In genomic region chr1:151164732-151165280, GRCh38 we compare ENCODE assay signal across 8 cellular contexts.
DNase-seq lines count a peak whose midpoint lies in the region; ATAC-seq and TF ChIP-seq lines count a peak whose summit lies in the region.

No MANE protein-coding gene starts in this region.

- ATAC-seq in DND-41 (ENCODE audit: insufficient read depth, low read depth) (no peak; the same call in 1 of the 3 replicates), GM18858 (IDR thresholded peaks at IDR 0.05; ENCODE audit: unreplicated experiment) (no peak), GM19452 (IDR thresholded peaks at IDR 0.05; ENCODE audit: unreplicated experiment) (no peak)

- no peaks in the 10 kb centered on the region for H3K27me3 ChIP-seq in DND-41 (ENCODE audit: insufficient read depth, low read length, poor library complexity)
- H3K27me3 ChIP-seq in SU-DHL-6 (ENCODE audit: low read length), result no peaks in the 10 kb centered on the region
- H3K27me3 ChIP-seq in parathyroid adenoma (ENCODE audit: control insufficient read depth, insufficient read depth, low read length), result no peaks in the 10 kb centered on the region

- no peak for TF ChIP-seq CTCF in DND-41 (IDR thresholded peaks at IDR 0.05; ENCODE audit: borderline replicate concordance, extremely low read depth, low read length, poor library complexity, severe bottlenecking)
- no peak for TF ChIP-seq CTCF in SU-DHL-6 (IDR thresholded peaks at IDR 0.05; ENCODE audit: insufficient read depth, low read length, poor library complexity, severe bottlenecking)
- no peak for TF ChIP-seq CTCF in fibroblast of pulmonary artery (IDR thresholded peaks at IDR 0.05; ENCODE audit: low read length, missing control alignments)
- no peak for TF ChIP-seq CTCF in parathyroid adenoma (IDR thresholded peaks at IDR 0.05)

- H2AFZ ChIP-seq in DND-41 (ENCODE audit: low read depth, low read length) (peak overlapping the region; percentile 91), SU-DHL-6 (ENCODE audit: low read depth, low read length, severe bottlenecking) (no peak overlapping the region), parathyroid adenoma (peak overlapping the region; percentile 82)

- no peaks in the 10 kb centered on the region for H3K9me3 ChIP-seq in DND-41 (ENCODE audit: insufficient read depth, low read length, severe bottlenecking)
- no peaks in the 10 kb centered on the region for H3K9me3 ChIP-seq in SU-DHL-6 (ENCODE audit: insufficient read depth, low read length)
- no peaks in the 10 kb centered on the region for H3K9me3 ChIP-seq in parathyroid adenoma (ENCODE audit: control insufficient read depth, low read length)

- peaks cover 38% of the 10 kb centered on the region for H3K79me2 ChIP-seq in DND-41 (ENCODE audit: insufficient read depth, low read length)
- H3K79me2 ChIP-seq in SU-DHL-6 (ENCODE audit: insufficient read depth, low read length), result peaks cover 22% of the 10 kb centered on the region
- peaks cover 3% of the 10 kb centered on the region for H3K79me2 ChIP-seq in parathyroid adenoma

- H3K4me2 ChIP-seq in DND-41 (ENCODE audit: insufficient read depth, low read length) (peak overlapping the region; percentile 96), SU-DHL-6 (ENCODE audit: low read depth, low read length, poor library complexity, severe bottlenecking) (peak overlapping the region; percentile 79), parathyroid adenoma (ENCODE audit: low read length) (peak overlapping the region; percentile 92)

- H3F3A ChIP-seq in SU-DHL-6 (ENCODE audit: insufficient read depth), result 0 out of 2 replicates have a peak, but pooled peaks cover 5% of the 10 kb centered on the region

- no peak for DNase-seq in DND-41
- DNase-seq in fibroblast of pulmonary artery (ENCODE audit: low read depth), result peak; percentile 58
- DNase-seq in SHP77 treated with DMSO at 0.1 percent for 48 hours (lab: John Stamatoyannopoulos, UW), result no peak
- DNase-seq in HuH-7.5 (ENCODE audit: low spot score), result no peak

- H4K20me1 ChIP-seq in DND-41 (ENCODE audit: insufficient read depth, low read length) (no peaks in the 10 kb centered on the region), SU-DHL-6 (ENCODE audit: low read depth, low read length) (no peaks in the 10 kb centered on the region)

- no peaks in the 10 kb centered on the region for H3K9me2 ChIP-seq in SU-DHL-6 (replicated peaks; ENCODE audit: insufficient read depth, low read length)

- H3K36me3 ChIP-seq in DND-41 (ENCODE audit: insufficient read depth, low read length), result peaks cover 44% of the 10 kb centered on the region
- H3K36me3 ChIP-seq in SU-DHL-6 (ENCODE audit: low read length), result no peaks in the 10 kb centered on the region
- no peaks in the 10 kb centered on the region for H3K36me3 ChIP-seq in parathyroid adenoma (ENCODE audit: control insufficient read depth, insufficient read depth, low read length)

- peak overlapping the region; percentile 71 for H3K9ac ChIP-seq in DND-41 (ENCODE audit: low read depth, low read length)
- peak overlapping the region; percentile 77 for H3K9ac ChIP-seq in SU-DHL-6 (ENCODE audit: low read length)
- no peak overlapping the region for H3K9ac ChIP-seq in parathyroid adenoma

- peak overlapping the region; percentile 90 for H3K27ac ChIP-seq in DND-41 (ENCODE audit: low read length)
- H3K27ac ChIP-seq in SU-DHL-6 (ENCODE audit: low read depth, low read length), result no peak overlapping the region
- peak overlapping the region; percentile 91 for H3K27ac ChIP-seq in parathyroid adenoma

- H3K4me1 ChIP-seq in DND-41 (ENCODE audit: insufficient read depth, low read length) (peaks cover 31% of the 10 kb centered on the region), parathyroid adenoma (no peaks in the 10 kb centered on the region)

- H3K4me3 ChIP-seq in DND-41 (ENCODE audit: low read depth in 1 of 2, low read length in 2 of 2), result peak overlapping the region; percentile 89 to 91; a peak in 3 of 4 replicates
- peak overlapping the region; percentile 93 for H3K4me3 ChIP-seq in SU-DHL-6 (ENCODE audit: insufficient read depth, low read length, poor library complexity, severe bottlenecking)
- H3K4me3 ChIP-seq in fibroblast of pulmonary artery (replicated peaks; ENCODE audit: low read depth, low read length), result peak overlapping the region; percentile 85
- peak overlapping the region; percentile 86 for H3K4me3 ChIP-seq in parathyroid adenoma (ENCODE audit: low read depth, low read length)
